Comparison of ENCODE assay signal across 8 cellular contexts in genomic region chr1:244970236-244970652, GRCh38.
DNase-seq lines count a peak whose midpoint lies in the region; ATAC-seq and TF ChIP-seq lines count a peak whose summit lies in the region.

No MANE protein-coding gene starts in this region.

- H3K4me2 ChIP-seq in neuronal stem cell (ENCODE audit: insufficient read depth, low read length, poor library complexity, severe bottlenecking): peak overlapping the region; percentile 75

- WGBS in neuronal stem cell (ENCODE audit: extremely low coverage in 2 of 2, insufficient read length in 2 of 2, insufficient replicate concordance in 1 of 2), 2 donors: no CpG with 5 or more reads among the region's 49 CpGs

- DNase-seq in COLO668 (lab: John Stamatoyannopoulos, UW; ENCODE audit: unreplicated experiment) (peak; percentile 90), NCI-H748 treated with DMSO at 0.1 percent for 48 hours (lab: John Stamatoyannopoulos, UW) (peak; percentile 72), fibroblast of peridontal ligament (ENCODE audit: extremely low read depth) (peak; percentile 55), neuronal stem cell (ENCODE audit: low spot score) (peak; percentile 93), uterus (no peak)
- peak; percentile 36 for DNase-seq in activated CD8-positive, alpha-beta memory T cell treated with anti-CD3 and anti-CD28 coated beads, Interleukin-2, amount 50 U/mL, for 24 hours (ENCODE audit: extremely low read depth)

- H3K14ac ChIP-seq in neuronal stem cell (ENCODE audit: low read length): no peak overlapping the region

- H2AK5ac ChIP-seq in neuronal stem cell (ENCODE audit: low read depth, low read length): no peak overlapping the region

- H3K4me3 ChIP-seq in neuronal stem cell (ENCODE audit: low read length in 2 of 2): peak overlapping the region; percentile 65 to 85
- peak overlapping the region; percentile 68 to 93 for H3K4me3 ChIP-seq in uterus

- no peak overlapping the region for H2BK12ac ChIP-seq in neuronal stem cell (ENCODE audit: low read length)

- no peaks in the 10 kb centered on the region for H3K79me1 ChIP-seq in neuronal stem cell (ENCODE audit: low read depth, low read length)

- H3K9me3 ChIP-seq in neuronal stem cell (replicated peaks in 1 of 2; ENCODE audit: control insufficient read depth in 2 of 2, insufficient read depth in 1 of 2, low read depth in 1 of 2, low read length in 2 of 2) (peaks cover 0 to 3% of the 10 kb centered on the region in 2 donors), uterus (no peaks in the 10 kb centered on the region)

- H2BK15ac ChIP-seq in neuronal stem cell (ENCODE audit: low read length): peak overlapping the region; percentile 78

- H3K23ac ChIP-seq in neuronal stem cell (ENCODE audit: low read depth, low read length, poor library complexity): peak overlapping the region; percentile 98

- intact Hi-C loops in uterus (cut with DNase I; ENCODE audit: low total_unique reads): loop anchor here (2.0 kb wide), 1 partner anchor 105 kb away; the partner anchor contains the start of gene HNRNPU

- H3K27me3 ChIP-seq in neuronal stem cell (ENCODE audit: control insufficient read depth in 3 of 3, insufficient read depth in 3 of 3, low read depth in 1 of 3, low read length in 3 of 3) (no peaks in the 10 kb centered on the region), uterus (no peaks in the 10 kb centered on the region)

- H2BK120ac ChIP-seq in neuronal stem cell (ENCODE audit: low read depth, low read length): peak overlapping the region; percentile 87

- H3K36me3 ChIP-seq in neuronal stem cell (replicated peaks in 1 of 2; ENCODE audit: control insufficient read depth in 2 of 2, insufficient read depth in 2 of 2, low read length in 2 of 2): no peaks in the 10 kb centered on the region
- H3K36me3 ChIP-seq in uterus: no peaks in the 10 kb centered on the region

- H3K9ac ChIP-seq in neuronal stem cell (ENCODE audit: low read depth, low read length, poor library complexity): peak overlapping the region; percentile 95

- peak overlapping the region; percentile 99 for H3K18ac ChIP-seq in neuronal stem cell (ENCODE audit: low read length)

- H3K4me1 ChIP-seq in neuronal stem cell (ENCODE audit: control insufficient read depth in 2 of 2, insufficient read depth in 1 of 2, low read depth in 1 of 2, low read length in 2 of 2) (peaks cover 0 to 11% of the 10 kb centered on the region in 2 donors), uterus (peaks cover 0 to 6% of the 10 kb centered on the region in 2 donors)

- no peak overlapping the region for H4K91ac ChIP-seq in neuronal stem cell (ENCODE audit: low read depth, low read length, poor library complexity)

- ATAC-seq in GM19463 (IDR thresholded peaks at IDR 0.05; ENCODE audit: unreplicated experiment): peak; percentile 60
- peak; percentile 44 for ATAC-seq in HG03521 (IDR thresholded peaks at IDR 0.05; ENCODE audit: unreplicated experiment)

- peak overlapping the region; percentile 86 for H2AFZ ChIP-seq in neuronal stem cell (ENCODE audit: low read length)

- peak overlapping the region; percentile 99 for H3K27ac ChIP-seq in neuronal stem cell (replicated peaks; ENCODE audit: low read length)
- peak overlapping the region; percentile 99 to 100 for H3K27ac ChIP-seq in uterus

- H3K4ac ChIP-seq in neuronal stem cell (ENCODE audit: low read length): no peak overlapping the region

- TF ChIP-seq CTCF in uterus (IDR thresholded peaks at IDR 0.05): no peak

- H2BK5ac ChIP-seq in neuronal stem cell (ENCODE audit: low read length): peak overlapping the region; percentile 96

- H4K8ac ChIP-seq in neuronal stem cell (ENCODE audit: low read depth, low read length): no peak overlapping the region

- TF ChIP-seq POLR2A in uterus (IDR thresholded peaks at IDR 0.05): peak; percentile 65 to 89

Comparison
In these comparisons a context has a peak if more than half of its experiments do, and no peak if none do; other contexts are left out.
1. DNase-seq: peak in COLO668 (single experiment), NCI-H748 treated with DMSO at 0.1 percent for 48 hours (single experiment), activated CD8-positive, alpha-beta memory T cell treated with anti-CD3 and anti-CD28 coated beads, Interleukin-2, amount 50 U/mL, for 24 hours (single experiment), fibroblast of peridontal ligament (single experiment) and neuronal stem cell (single experiment); none in uterus (0 of 2).